Comparison of ENCODE assay signal across 1 cellular context in the genomic region with DNA sequence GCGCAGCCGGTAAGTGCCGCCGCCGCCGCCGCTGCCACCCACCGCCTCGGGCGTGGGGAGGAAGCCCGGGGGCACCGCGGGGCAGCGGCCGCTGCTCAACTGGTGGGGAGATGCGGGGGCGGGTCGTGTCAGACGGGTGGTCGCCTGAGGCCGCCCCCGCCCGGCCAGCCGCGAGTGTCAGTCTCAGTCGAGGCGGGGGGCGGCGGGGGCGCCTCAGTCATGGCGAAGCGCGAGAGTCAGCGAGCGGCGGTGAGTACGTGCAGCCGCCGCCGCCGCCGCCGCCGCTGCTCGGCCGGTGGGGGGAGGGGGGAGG.
TF ChIP-seq lines count a peak whose summit lies in the region.

No MANE protein-coding gene starts in this region.

TF ChIP-seq in Ishikawa, 13 proteins besides CTCF, POLR2A, EP300 and RAD21 (continued from another document):
- TF ChIP-seq, protein P1, sequence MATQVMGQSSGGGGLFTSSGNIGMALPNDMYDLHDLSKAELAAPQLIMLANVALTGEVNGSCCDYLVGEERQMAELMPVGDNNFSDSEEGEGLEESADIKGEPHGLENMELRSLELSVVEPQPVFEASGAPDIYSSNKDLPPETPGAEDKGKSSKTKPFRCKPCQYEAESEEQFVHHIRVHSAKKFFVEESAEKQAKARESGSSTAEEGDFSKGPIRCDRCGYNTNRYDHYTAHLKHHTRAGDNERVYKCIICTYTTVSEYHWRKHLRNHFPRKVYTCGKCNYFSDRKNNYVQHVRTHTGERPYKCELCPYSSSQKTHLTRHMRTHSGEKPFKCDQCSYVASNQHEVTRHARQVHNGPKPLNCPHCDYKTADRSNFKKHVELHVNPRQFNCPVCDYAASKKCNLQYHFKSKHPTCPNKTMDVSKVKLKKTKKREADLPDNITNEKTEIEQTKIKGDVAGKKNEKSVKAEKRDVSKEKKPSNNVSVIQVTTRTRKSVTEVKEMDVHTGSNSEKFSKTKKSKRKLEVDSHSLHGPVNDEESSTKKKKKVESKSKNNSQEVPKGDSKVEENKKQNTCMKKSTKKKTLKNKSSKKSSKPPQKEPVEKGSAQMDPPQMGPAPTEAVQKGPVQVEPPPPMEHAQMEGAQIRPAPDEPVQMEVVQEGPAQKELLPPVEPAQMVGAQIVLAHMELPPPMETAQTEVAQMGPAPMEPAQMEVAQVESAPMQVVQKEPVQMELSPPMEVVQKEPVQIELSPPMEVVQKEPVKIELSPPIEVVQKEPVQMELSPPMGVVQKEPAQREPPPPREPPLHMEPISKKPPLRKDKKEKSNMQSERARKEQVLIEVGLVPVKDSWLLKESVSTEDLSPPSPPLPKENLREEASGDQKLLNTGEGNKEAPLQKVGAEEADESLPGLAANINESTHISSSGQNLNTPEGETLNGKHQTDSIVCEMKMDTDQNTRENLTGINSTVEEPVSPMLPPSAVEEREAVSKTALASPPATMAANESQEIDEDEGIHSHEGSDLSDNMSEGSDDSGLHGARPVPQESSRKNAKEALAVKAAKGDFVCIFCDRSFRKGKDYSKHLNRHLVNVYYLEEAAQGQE (IDR thresholded peaks at IDR 0.05; ENCODE audit: low read depth): no peak
TF ChIP-seq in Ishikawa: peak in this region for 1.
